In genomic region chr5:80406980-80407734, GRCh38 we compare ENCODE assay signal across 8 cellular contexts. TPM values are rescaled to one million over a fixed set of nuclear protein-coding genes. Genes with fewer than 3 reads are reported as not detected.
DNase-seq lines count a peak whose midpoint lies in the region; ATAC-seq and TF ChIP-seq lines count a peak whose summit lies in the region.

No MANE protein-coding gene starts in this region.

- peak overlapping the region; percentile 97 for H3K27ac Mint-ChIP-seq in activated CD4-positive, alpha-beta T cell treated with anti-CD3 and anti-CD28 coated beads, Interleukin-2, amount 10 ng/mL, durations not matched to agents 7 days and 5 days

- DNase-seq in activated CD4-positive, alpha-beta T cell treated with anti-CD3 and anti-CD28 coated beads, Interleukin-2, amount 10 ng/mL, durations not matched to agents 7 days and 5 days: peak; percentile 9
- DNase-seq in fibroblast of mammary gland (ENCODE audit: low read depth) (peak; percentile 65), omental fat pad (ENCODE audit: low spot score) (no peak), H4 (ENCODE audit: low spot score) (no peak), globus pallidus (ENCODE audit: low spot score) (no peak), NCI-H1694 (lab: John Stamatoyannopoulos, UW) (no peak)

- H3K36me3 ChIP-seq in DOHH2 (ENCODE audit: control insufficient read depth, low read length): no peaks in the 10 kb centered on the region; the same call in 1 of the 2 replicates

- no peaks in the 10 kb centered on the region for H3K27me3 ChIP-seq in DOHH2 (ENCODE audit: control insufficient read depth, low read length)

- ATAC-seq in HG03095 (IDR thresholded peaks at IDR 0.05; ENCODE audit: unreplicated experiment): peak; percentile 31
- peak; percentile 3 for ATAC-seq in omental fat pad (ENCODE audit: low FRiP score)

- no peaks in the 10 kb centered on the region for H3K9me2 ChIP-seq in DOHH2 (replicated peaks; ENCODE audit: control insufficient read depth, low read length)

- POLR2A ChIA-PET in activated CD4-positive, alpha-beta T cell treated with anti-CD3 and anti-CD28 coated beads, Interleukin-2, amount 10 ng/mL, durations not matched to agents 7 days and 5 days (lab: Charles Lee): no interaction called here

- no peaks in the 10 kb centered on the region for H3K9me3 ChIP-seq in DOHH2 (ENCODE audit: control insufficient read depth, insufficient read depth, low read length)

- H3K4me1 Mint-ChIP-seq in activated CD4-positive, alpha-beta T cell treated with anti-CD3 and anti-CD28 coated beads, Interleukin-2, amount 10 ng/mL, durations not matched to agents 7 days and 5 days: peaks cover 18% of the 10 kb centered on the region

- H3F3A ChIP-seq in DOHH2 (ENCODE audit: control insufficient read depth, insufficient read depth): peaks cover 9% of the 10 kb centered on the region; the same call in 1 of the 2 replicates

- H3K4me3 Mint-ChIP-seq in activated CD4-positive, alpha-beta T cell treated with anti-CD3 and anti-CD28 coated beads, Interleukin-2, amount 10 ng/mL, durations not matched to agents 7 days and 5 days: peak overlapping the region; percentile 85

- H3K27me3 Mint-ChIP-seq in activated CD4-positive, alpha-beta T cell treated with anti-CD3 and anti-CD28 coated beads, Interleukin-2, amount 10 ng/mL, durations not matched to agents 7 days and 5 days: no peaks in the 10 kb centered on the region

- no peaks in the 10 kb centered on the region for H3K9me3 Mint-ChIP-seq in activated CD4-positive, alpha-beta T cell treated with anti-CD3 and anti-CD28 coated beads, Interleukin-2, amount 10 ng/mL, durations not matched to agents 7 days and 5 days

- peak overlapping the region; percentile 79 for H3K4me2 ChIP-seq in DOHH2 (ENCODE audit: low read length)

- H3K4me1 ChIP-seq in DOHH2 (ENCODE audit: control insufficient read depth, low read length): peaks cover 21% of the 10 kb centered on the region

- H4K20me1 ChIP-seq in DOHH2 (ENCODE audit: control insufficient read depth, insufficient read depth, low read depth, low read length): peaks cover 3% of the 10 kb centered on the region; the same call in 1 of the 2 replicates

- peaks cover 27% of the 10 kb centered on the region for H3K79me2 ChIP-seq in DOHH2 (ENCODE audit: control insufficient read depth, low read length)

- peaks cover 3% of the 10 kb centered on the region for H3K36me3 Mint-ChIP-seq in activated CD4-positive, alpha-beta T cell treated with anti-CD3 and anti-CD28 coated beads, Interleukin-2, amount 10 ng/mL, durations not matched to agents 7 days and 5 days (ENCODE audit: low read depth)

- CTCF ChIA-PET in activated CD4-positive, alpha-beta T cell treated with anti-CD3 and anti-CD28 coated beads, Interleukin-2, amount 10 ng/mL, durations not matched to agents 7 days and 5 days (lab: Charles Lee): interaction anchor here (1.1 kb wide), 1 partner anchor 70 kb away, joined by 3 read pairs; no protein-coding TSS in a partner anchor

- peak overlapping the region; percentile 79 for H3K27ac ChIP-seq in DOHH2 (ENCODE audit: low read depth, low read length)

- TF ChIP-seq CTCF in DOHH2 (IDR thresholded peaks at IDR 0.05; ENCODE audit: low read depth, low read length, poor library complexity, severe bottlenecking) (no peak), fibroblast of mammary gland (conservative IDR thresholded peaks at IDR 0.05; ENCODE audit: control insufficient read depth, insufficient read depth, low read depth, low read length) (no peak), omental fat pad (IDR thresholded peaks at IDR 0.05) (no peak)

- H3K4me3 ChIP-seq in DOHH2 (ENCODE audit: low read length): peak overlapping the region; percentile 87
- H3K4me3 ChIP-seq in fibroblast of mammary gland (ENCODE audit: control insufficient read depth, low read depth, low read length): peak overlapping the region; percentile 86

RNA-seq across cellular contexts. Expression of gene ZFYVE16, which starts 0.7 kb away (rescaled TPM):
- 10 to 100 TPM in 1 of 2 experiments, 1 to 10 TPM in 1; 9.3 to 12.3 TPM for total RNA-seq in activated CD4-positive, alpha-beta T cell treated with anti-CD3 and anti-CD28 coated beads, Interleukin-2, amount 10 ng/mL, durations not matched to agents 7 days and 5 days
- total RNA-seq in omental fat pad: 10 to 100 TPM; 24.2 to 71.2 (median 30.5) TPM
- 8.5 and 14.4 TPM in 2 replicates for total RNA-seq in H4 (2014; rRNA removed; shearing (Covaris generic))

Comparison
In these comparisons a context has a peak if more than half of its experiments do, and no peak if none do; other contexts are left out.
1. DNase-seq: peak in activated CD4-positive, alpha-beta T cell treated with anti-CD3 and anti-CD28 coated beads, Interleukin-2, amount 10 ng/mL, durations not matched to agents 7 days and 5 days (single experiment) and fibroblast of mammary gland (single experiment); none in omental fat pad (single experiment), H4 (single experiment), globus pallidus (single experiment) and NCI-H1694 (single experiment).